ENCODE assay signal across 1 cellular context in the genomic region with DNA sequence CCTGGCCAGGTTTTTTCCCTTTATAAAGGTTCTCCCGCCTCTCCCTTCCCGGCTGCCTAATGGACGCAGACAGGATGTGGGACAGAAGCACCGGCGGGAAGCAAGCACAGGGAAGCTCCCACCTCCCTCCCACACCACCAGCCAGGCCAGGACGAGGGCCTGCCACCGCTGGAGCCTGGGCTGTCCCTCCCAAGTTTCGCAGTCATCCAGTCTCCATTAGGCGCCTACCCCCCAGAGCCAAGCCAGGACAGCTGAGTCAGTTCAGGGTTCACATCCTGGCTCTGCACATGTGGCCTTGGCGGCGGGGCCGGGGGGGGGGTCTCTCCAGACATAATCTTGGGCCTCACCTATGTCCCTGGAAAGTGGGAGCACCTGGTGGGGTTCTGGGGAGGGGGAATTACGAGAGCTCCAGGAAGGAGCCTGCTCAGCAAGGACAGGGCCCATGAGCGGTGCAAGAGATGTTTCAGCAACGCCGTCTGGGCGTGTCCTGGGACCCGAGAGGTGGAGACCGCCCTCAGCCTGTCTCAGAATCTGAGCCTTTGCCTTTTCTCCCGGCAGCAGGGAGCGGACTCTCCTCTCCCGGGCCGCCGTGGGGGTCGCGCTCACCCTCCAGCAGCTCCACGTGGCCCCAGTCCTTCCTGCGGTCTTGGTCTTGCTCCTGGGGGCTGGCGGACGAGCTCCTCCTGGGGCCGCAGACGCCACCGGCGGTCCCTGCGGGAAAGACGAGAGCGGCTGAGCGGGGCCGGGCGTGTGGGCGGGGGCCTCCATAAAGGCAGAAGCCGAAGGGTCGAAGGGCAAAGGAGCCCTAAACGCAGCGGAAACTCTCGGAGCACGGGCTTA.
TF ChIP-seq lines count a peak whose summit lies in the region.

No MANE protein-coding gene starts in this region.

TF ChIP-seq in SK-N-SH treated with all-trans-retinoic acid at 6 μM for 48 hours, 23 proteins besides CTCF, POLR2A, EP300 and RAD21 (continued from another document):
- TF ChIP-seq, protein P1, sequence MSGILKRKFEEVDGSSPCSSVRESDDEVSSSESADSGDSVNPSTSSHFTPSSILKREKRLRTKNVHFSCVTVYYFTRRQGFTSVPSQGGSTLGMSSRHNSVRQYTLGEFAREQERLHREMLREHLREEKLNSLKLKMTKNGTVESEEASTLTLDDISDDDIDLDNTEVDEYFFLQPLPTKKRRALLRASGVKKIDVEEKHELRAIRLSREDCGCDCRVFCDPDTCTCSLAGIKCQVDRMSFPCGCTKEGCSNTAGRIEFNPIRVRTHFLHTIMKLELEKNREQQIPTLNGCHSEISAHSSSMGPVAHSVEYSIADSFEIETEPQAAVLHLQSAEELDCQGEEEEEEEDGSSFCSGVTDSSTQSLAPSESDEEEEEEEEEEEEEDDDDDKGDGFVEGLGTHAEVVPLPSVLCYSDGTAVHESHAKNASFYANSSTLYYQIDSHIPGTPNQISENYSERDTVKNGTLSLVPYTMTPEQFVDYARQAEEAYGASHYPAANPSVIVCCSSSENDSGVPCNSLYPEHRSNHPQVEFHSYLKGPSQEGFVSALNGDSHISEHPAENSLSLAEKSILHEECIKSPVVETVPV (CRISPR knock-in tag; IDR thresholded peaks at IDR 0.05): no peak
- no peak for TF ChIP-seq TOX (CRISPR knock-in tag; IDR thresholded peaks at IDR 0.05; ENCODE audit: borderline replicate concordance)
- no peak for TF ChIP-seq SNAI2 (CRISPR knock-in tag; IDR thresholded peaks at IDR 0.05)
- no peak for TF ChIP-seq OSR1 (CRISPR knock-in tag; IDR thresholded peaks at IDR 0.05)
- TF ChIP-seq ZFP3 (CRISPR knock-in tag; IDR thresholded peaks at IDR 0.05): no peak
- no peak for TF ChIP-seq PPARA (CRISPR knock-in tag; IDR thresholded peaks at IDR 0.05; ENCODE audit: borderline replicate concordance)
- TF ChIP-seq, protein P2, sequence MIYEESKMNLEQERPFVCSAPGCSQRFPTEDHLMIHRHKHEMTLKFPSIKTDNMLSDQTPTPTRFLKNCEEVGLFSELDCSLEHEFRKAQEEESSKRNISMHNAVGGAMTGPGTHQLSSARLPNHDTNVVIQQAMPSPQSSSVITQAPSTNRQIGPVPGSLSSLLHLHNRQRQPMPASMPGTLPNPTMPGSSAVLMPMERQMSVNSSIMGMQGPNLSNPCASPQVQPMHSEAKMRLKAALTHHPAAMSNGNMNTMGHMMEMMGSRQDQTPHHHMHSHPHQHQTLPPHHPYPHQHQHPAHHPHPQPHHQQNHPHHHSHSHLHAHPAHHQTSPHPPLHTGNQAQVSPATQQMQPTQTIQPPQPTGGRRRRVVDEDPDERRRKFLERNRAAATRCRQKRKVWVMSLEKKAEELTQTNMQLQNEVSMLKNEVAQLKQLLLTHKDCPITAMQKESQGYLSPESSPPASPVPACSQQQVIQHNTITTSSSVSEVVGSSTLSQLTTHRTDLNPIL (CRISPR knock-in tag; IDR thresholded peaks at IDR 0.05; ENCODE audit: low read depth): no peak
- TF ChIP-seq CSDC2 (CRISPR knock-in tag; IDR thresholded peaks at IDR 0.05): no peak
